ENCODE assay signal across 1 cellular context in genomic region chr19:1507763-1508506, GRCh38.
TF ChIP-seq lines count a peak whose summit lies in the region.

No MANE protein-coding gene starts in this region.

TF ChIP-seq in endothelial cell of umbilical vein, 7 proteins besides CTCF, POLR2A, EP300 and RAD21:
- no peak for TF ChIP-seq JUN (IDR thresholded peaks at IDR 0.05; ENCODE audit: borderline replicate concordance, insufficient read depth, insufficient read length, low read depth)
- peak; percentile 17 for TF ChIP-seq MAX (IDR thresholded peaks at IDR 0.05; ENCODE audit: insufficient read depth, insufficient read length)
